In genomic region chr9:94866770-94867169, GRCh38 we compare ENCODE assay signal across 11 cellular contexts.
A peak's percentile ranks its signal among the peaks of the same experiment; 100 is the strongest.
DNase-seq lines count a peak whose midpoint lies in the region; ATAC-seq, FAIRE-seq and TF ChIP-seq lines count a peak whose summit lies in the region.
"Had no signal": no experiment of that assay in that cellular context is flagged by ENCODE, and none has a peak within 500 bp of the region (broad histone marks: within the 10 kb centered on the region; RNA-seq: fewer than 3 reads in every experiment).

No MANE protein-coding gene starts in this region.

- H3K79me2 ChIP-seq in endothelial cell of umbilical vein (ENCODE audit: control insufficient read depth, insufficient read depth, low read length) = no peaks in the 10 kb centered on the region

- TF ChIP-seq POLR2A in endothelial cell of umbilical vein (IDR thresholded peaks at IDR 0.05; ENCODE audit: low read depth, low read length) = no peak

- FAIRE-seq in endothelial cell of umbilical vein (lab: Jason Lieb, UNC) = no peak
- FAIRE-seq: GM19239 had no signal

- TF ChIP-seq CTCF in left ventricle myocardium inferior (IDR thresholded peaks at IDR 0.05; ENCODE audit: borderline replicate concordance) = no peak
- no peak for TF ChIP-seq CTCF in endothelial cell of umbilical vein (IDR thresholded peaks at IDR 0.05; ENCODE audit: extremely low read depth in 1 of 2, insufficient read depth in 1 of 2, low read depth in 1 of 2, low read length in 2 of 2)
- TF ChIP-seq CTCF in osteocyte (IDR thresholded peaks at IDR 0.05) = no peak
- TF ChIP-seq CTCF in CD14-positive monocyte (IDR thresholded peaks at IDR 0.05) = no peak

- no peaks in the 10 kb centered on the region for H3K36me3 Mint-ChIP-seq in osteocyte (ENCODE audit: unreplicated experiment)
- H3K36me3 Mint-ChIP-seq in CD14-positive monocyte = peaks cover 0 to under 1% of the 10 kb centered on the region in 2 donors

- H3K9me3 Mint-ChIP-seq in osteocyte (ENCODE audit: unreplicated experiment) (no peaks in the 10 kb centered on the region), CD14-positive monocyte (peaks cover 0 to 2% (median 0%) of the 10 kb centered on the region in 7 donors)

- H3K4me3 Mint-ChIP-seq in osteocyte (ENCODE audit: unreplicated experiment) (peak overlapping the region; percentile 24), CD14-positive monocyte (no peak overlapping the region)

- H3K27ac Mint-ChIP-seq in osteocyte (ENCODE audit: unreplicated experiment) (peak overlapping the region; percentile 95), CD14-positive monocyte (peak overlapping the region in 1 of 7 donors; percentile 60)
- H3K27ac Mint-ChIP-seq: activated naive CD4-positive, alpha-beta T cell treated with anti-CD3 and anti-CD28 coated beads, Interleukin-2, amount 50 U/mL, for 72 hours had no signal

- H3K27me3 Mint-ChIP-seq in osteocyte (ENCODE audit: unreplicated experiment) (no peaks in the 10 kb centered on the region), CD14-positive monocyte (ENCODE audit: low read depth in 3 of 3) (peaks cover 0 to 1% (median 0%) of the 10 kb centered on the region in 3 donors)

- H3K4me1 ChIP-seq in left ventricle myocardium inferior (peaks cover 82% of the 10 kb centered on the region), endothelial cell of umbilical vein (ENCODE audit: control insufficient read depth, extremely low read depth, insufficient read depth, low read length) (peaks cover 46% of the 10 kb centered on the region)

- H3K27ac ChIP-seq in left ventricle myocardium inferior (replicated peaks) (peak overlapping the region; percentile 94), endothelial cell of umbilical vein (ENCODE audit: insufficient read depth, low read depth, low read length) (peak overlapping the region; percentile 90)

- no peaks in the 10 kb centered on the region for H3K9me3 ChIP-seq in left ventricle myocardium inferior (replicated peaks)
- no peaks in the 10 kb centered on the region for H3K9me3 ChIP-seq in endothelial cell of umbilical vein (replicated peaks; ENCODE audit: control insufficient read depth, insufficient read depth, low read length)

- H3K9me1 ChIP-seq in endothelial cell of umbilical vein (replicated peaks; ENCODE audit: control insufficient read depth, extremely low read depth, insufficient read depth, low read length) = no peaks in the 10 kb centered on the region

- intact Hi-C loops in left ventricle myocardium inferior (cut with micrococcal nuclease) (loop anchor here (5.0 to 10.0 kb wide), 2 partner anchors 82 to 141 kb away; no protein-coding TSS in a partner anchor), left cardiac atrium (cut with DNase I) (loop anchor here in 1 of 2 donors (5.0 kb wide), 1 partner anchor 84 kb away; no protein-coding TSS in a partner anchor), endothelial cell of umbilical vein (cut with micrococcal nuclease) (loop anchor here (1.0 to 5.0 kb wide), 5 partner anchors 62 to 140 kb away; no protein-coding TSS in a partner anchor), CD14-positive monocyte (cut with micrococcal nuclease) (no loop called here)

- BruUV-seq in endothelial cell of umbilical vein (replicated peaks; lab: Mats Ljungman, UMichigan) = TSS peak; percentile 77

- H3K4me2 ChIP-seq in endothelial cell of umbilical vein (ENCODE audit: insufficient read depth, low read length) = peak overlapping the region; percentile 71

- CTCF ChIA-PET in endothelial cell of umbilical vein (lab: Charles Lee) = interaction anchor here (0.8 to 2.6 kb wide), 7 partner anchors 19 to 65 kb away, joined by 3 to 9 read pairs (median 4); no protein-coding TSS in a partner anchor

- H4K20me1 ChIP-seq in endothelial cell of umbilical vein (replicated peaks; ENCODE audit: control insufficient read depth, extremely low read depth, insufficient read depth, low read length) = no peaks in the 10 kb centered on the region

- H2AFZ ChIP-seq in endothelial cell of umbilical vein (ENCODE audit: low read depth, low read length) = no peak overlapping the region

- H3K4me1 Mint-ChIP-seq in osteocyte (ENCODE audit: unreplicated experiment) (peaks cover 78% of the 10 kb centered on the region), CD14-positive monocyte (peaks cover 34% of the 10 kb centered on the region)

- no peaks in the 10 kb centered on the region for H3K36me3 ChIP-seq in left ventricle myocardium inferior
- H3K36me3 ChIP-seq in endothelial cell of umbilical vein (ENCODE audit: control insufficient read depth in 2 of 2, extremely low read depth in 1 of 2, insufficient read depth in 2 of 2, low read length in 2 of 2) = no peaks in the 10 kb centered on the region

- dilution Hi-C loops in endothelial cell of umbilical vein (cut with MboI; ENCODE audit: extremely low pct_ligation_motif_present, low sequenced_read_pairs) = no loop called here

- no peak for ATAC-seq in left cardiac atrium
- ATAC-seq: activated naive CD4-positive, alpha-beta T cell treated with anti-CD3 and anti-CD28 coated beads, Interleukin-2, amount 50 U/mL, for 72 hours had no signal

- no peak for DNase-seq in left ventricle myocardium inferior
- no peak for DNase-seq in left cardiac atrium
- no peak for DNase-seq in endothelial cell of umbilical vein (ENCODE audit: low read depth, low spot score)
- DNase-seq in osteocyte (ENCODE audit: extremely low spot score, unreplicated experiment) = no peak
- no peak for DNase-seq in UCSD-AML1 (lab: John Stamatoyannopoulos, UW; ENCODE audit: unreplicated experiment)
- no peak for DNase-seq in CD14-positive monocyte (ENCODE audit: low spot score)
- no peak for DNase-seq in COR-L47 (lab: John Stamatoyannopoulos, UW)
- DNase-seq in GM19238 (ENCODE audit: insufficient read length, low spot score) = no peak
- DNase-seq: NCI-H146 had no signal

- peak overlapping the region; percentile 83 for H3K9ac ChIP-seq in endothelial cell of umbilical vein (replicated peaks; ENCODE audit: extremely low read depth, insufficient read depth, low read length)

- H3K4me3 ChIP-seq in left ventricle myocardium inferior = peak overlapping the region; percentile 37
- H3K4me3 ChIP-seq in endothelial cell of umbilical vein (replicated peaks in 1 of 3; ENCODE audit: insufficient read depth in 1 of 3, low read depth in 1 of 3, low read length in 3 of 3) = no peak overlapping the region

- POLR2A ChIA-PET in endothelial cell of umbilical vein (lab: Charles Lee) = no interaction called here

- H3K27me3 ChIP-seq in left ventricle myocardium inferior (ENCODE audit: low read depth) = no peaks in the 10 kb centered on the region
- no peaks in the 10 kb centered on the region for H3K27me3 ChIP-seq in endothelial cell of umbilical vein (ENCODE audit: control insufficient read depth in 2 of 2, insufficient read depth in 2 of 2, low read length in 2 of 2)

TF ChIP-seq in endothelial cell of umbilical vein, 7 proteins besides CTCF, POLR2A, EP300 and RAD21:
- TF ChIP-seq POLR2AphosphoS5 (IDR thresholded peaks at IDR 0.05; ENCODE audit: insufficient read depth, low read depth, low read length) (no peak), EZH2 (IDR thresholded peaks at IDR 0.05; ENCODE audit: borderline replicate concordance, low read depth, low read length, severe bottlenecking) (no peak), MAX (IDR thresholded peaks at IDR 0.05; ENCODE audit: insufficient read depth, insufficient read length) (no peak), GATA2 (IDR thresholded peaks at IDR 0.05; ENCODE audit: insufficient read depth, insufficient read length, low read depth, low read length) (no peak), FOS (IDR thresholded peaks at IDR 0.05; ENCODE audit: borderline replicate concordance, insufficient read depth, low read length) (peak; percentile 17)

Comparison
In these comparisons a context has a peak if more than half of its experiments do, and no peak if none do; other contexts are left out.
1. intact Hi-C loops: an anchor here in left ventricle myocardium inferior (5.0 to 10.0 kb wide) and endothelial cell of umbilical vein (1.0 to 5.0 kb wide); none called in CD14-positive monocyte.